Comparison of ENCODE assay signal across 10 cellular contexts in the genomic region with DNA sequence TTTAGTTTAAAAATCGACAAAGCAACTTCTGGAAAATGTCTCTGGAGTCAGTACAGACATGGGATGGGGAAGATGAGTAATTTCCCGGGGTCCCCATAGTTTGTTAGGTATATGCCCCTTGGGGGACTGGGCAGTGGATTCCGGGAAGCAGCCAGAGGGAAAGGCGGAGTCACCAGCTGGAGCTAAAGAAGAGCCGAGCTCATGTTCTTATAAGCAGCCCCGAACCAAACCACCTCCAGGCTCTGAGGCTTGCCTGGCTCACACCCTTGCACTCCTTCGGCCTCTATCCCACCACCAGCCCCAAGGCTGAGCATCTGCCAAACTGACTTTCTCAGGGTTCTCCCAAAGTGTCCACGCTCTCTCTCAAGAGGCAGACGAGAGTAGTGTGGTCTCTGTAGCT.
"Had no signal": no experiment of that assay in that cellular context is flagged by ENCODE, and none has a peak within 500 bp of the region (broad histone marks: within the 10 kb centered on the region; RNA-seq: fewer than 3 reads in every experiment).

No MANE protein-coding gene starts in this region.

- H3K36me3 ChIP-seq: HAP-1 had no signal

- H3K4me1 ChIP-seq: HAP-1 had no signal

- H3K9ac ChIP-seq: GM23248 had no signal

- ATAC-seq: HCT116 had no signal

- H2AFZ ChIP-seq: GM23248 had no signal

- H3K9me3 Mint-ChIP-seq: H9, HFFc6 had no signal

- H3K27ac ChIP-seq: GM23248 had no signal

- FAIRE-seq: H1, H54 had no signal

- DNase-seq: GM23248, GOT3, H7, H9, HCEC 1CT, HFFc6 had no signal

- H3K27ac Mint-ChIP-seq: H9, HFFc6 had no signal

- H3K4me3 ChIP-seq: GM23248, HAP-1 had no signal

- H3K4me1 Mint-ChIP-seq: H9 had no signal

- H3K4me3 Mint-ChIP-seq: H9, HFFc6 had no signal

- H3K9me3 ChIP-seq: HAP-1 had no signal
